In genomic region chr18:9628984-9629383, GRCh38 we compare ENCODE assay signal across 25 cellular contexts.
"Had no signal": no experiment of that assay in that cellular context is flagged by ENCODE, and none has a peak within 500 bp of the region (broad histone marks: within the 10 kb centered on the region; RNA-seq: fewer than 3 reads in every experiment).

No MANE protein-coding gene starts in this region.

- H3K9me3 ChIP-seq: esophagus muscularis mucosa, gastroesophageal sphincter, heart left ventricle, lower lobe of right lung, mucosa of descending colon had no signal

- FAIRE-seq: colon, endothelial cell of umbilical vein, frontal cortex, kidney had no signal

- H3K79me2 ChIP-seq: hepatocyte had no signal

- H3K36me3 ChIP-seq: esophagus muscularis mucosa, gastroesophageal sphincter, heart left ventricle, lower lobe of right lung had no signal

- H3K27ac ChIP-seq: coronary artery, dorsolateral prefrontal cortex, esophagus muscularis mucosa, foreskin keratinocyte, gastroesophageal sphincter, heart left ventricle, hepatocyte, lower lobe of right lung had no signal

- ATAC-seq: foreskin keratinocyte, gastroesophageal sphincter, left colon, left lobe of liver, mucosa of descending colon had no signal

- H2AFZ ChIP-seq: hepatocyte had no signal

- H3K4me2 ChIP-seq: hepatocyte had no signal

- DNase-seq: dermis blood vessel endothelial cell; dorsolateral prefrontal cortex; effector CD4-positive, alpha-beta T cell; effector memory CD4-positive, alpha-beta T cell; foreskin keratinocyte; heart left ventricle; hypothalamus; immature natural killer cell; islet precursor cell; kidney; kidney glomerular epithelial cell; left colon; left ventricle myocardium superior; lower lobe of right lung; mesenchymal stem cell; mucosa of descending colon; naive B cell had no signal

- H3K4me3 ChIP-seq: coronary artery, dorsolateral prefrontal cortex, esophagus muscularis mucosa, gastroesophageal sphincter, heart left ventricle, hepatocyte, lower lobe of right lung, mucosa of descending colon had no signal

- H3K4me1 ChIP-seq: lower lobe of right lung had no signal

- H3K27me3 ChIP-seq: dorsolateral prefrontal cortex, esophagus muscularis mucosa, foreskin keratinocyte, gastroesophageal sphincter, heart left ventricle, hepatocyte had no signal
